ENCODE assay signal across 17 cellular contexts in the genomic region with DNA sequence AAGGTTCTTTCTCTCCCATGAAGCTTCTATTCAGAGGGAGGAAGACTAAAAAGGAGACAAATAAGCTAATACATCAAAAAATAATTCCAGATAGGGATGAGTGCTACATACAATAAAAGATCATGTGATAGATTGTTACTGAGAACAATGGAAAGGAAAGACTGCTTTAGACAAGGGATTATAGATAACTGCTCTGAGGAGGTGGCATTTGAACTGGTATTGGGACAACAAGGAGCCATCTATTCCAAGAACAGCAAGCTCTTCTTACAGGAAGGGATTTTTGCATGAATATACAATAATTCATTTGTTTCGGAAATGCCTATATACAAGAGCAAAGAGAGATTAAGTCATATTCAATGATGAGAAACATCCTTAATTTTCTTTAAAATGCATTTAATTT.
"Had no signal": no experiment of that assay in that cellular context is flagged by ENCODE, and none has a peak within 500 bp of the region (broad histone marks: within the 10 kb centered on the region; RNA-seq: fewer than 3 reads in every experiment).

No MANE protein-coding gene starts in this region.

- DNase-seq: KBM-7, MM.1S, NCI-H1092 treated with DMSO at 0.1 percent for 48 hours, NCI-H1436, NCI-H187 treated with DMSO at 0.1 percent for 48 hours, NCI-H2029 treated with DMSO at 0.1 percent for 48 hours, NCI-H2227 treated with DMSO at 0.1 percent for 48 hours, NCI-H524, NCI-H526 treated with DMSO at 0.1 percent for 48 hours, NCI-H748 treated with DMSO at 0.1 percent for 48 hours, Right ventricle myocardium superior, RPMI8226, SIG-M5, SK-N-SH, SW 1271 had no signal

- H3K36me3 ChIP-seq: SJSA1 had no signal

- H3K9ac ChIP-seq: SK-N-SH had no signal

- H3K9me3 ChIP-seq: SJSA1, SK-N-SH had no signal

- FAIRE-seq: RCC 7860 had no signal

- H3K27ac ChIP-seq: SJSA1 had no signal

- H3K4me3 ChIP-seq: SJSA1 had no signal

- H3K27me3 ChIP-seq: SJSA1 had no signal

- H3K4me2 ChIP-seq: SK-N-SH had no signal

- H3K4me1 ChIP-seq: SJSA1 had no signal
